ENCODE assay signal across 7 cellular contexts in genomic region chrX:149504226-149504914, GRCh38. TPM values are rescaled to one million over a fixed set of nuclear protein-coding genes. Genes with fewer than 3 reads are reported as not detected.
DNase-seq lines count a peak whose midpoint lies in the region; ATAC-seq and TF ChIP-seq lines count a peak whose summit lies in the region.

No MANE protein-coding gene starts in this region.

- H3K27ac ChIP-seq in upper lobe of right lung, result peak overlapping the region; percentile 92

- H3K4me3 ChIP-seq in endocrine pancreas (ENCODE audit: control insufficient read depth, insufficient read depth, low read length) (peak overlapping the region; percentile 77), upper lobe of right lung (peak overlapping the region; percentile 66)

- POLR2A ChIA-PET in activated CD8-positive, alpha-beta T cell treated with anti-CD3 and anti-CD28 coated beads for 36 hours (lab: Charles Lee), result interaction anchor here (0.6 to 1.4 kb wide), 3 partner anchors 11 to 1194 kb away, joined by 4 to 5 read pairs (median 4); partner anchors contain the start of gene EOLA1

- H3K9me3 Mint-ChIP-seq in activated CD8-positive, alpha-beta T cell treated with anti-CD3 and anti-CD28 coated beads for 36 hours, result no peaks in the 10 kb centered on the region
- H3K9me3 Mint-ChIP-seq in nephron, result peaks cover 10% of the 10 kb centered on the region

- H3K4me3 Mint-ChIP-seq in activated CD8-positive, alpha-beta T cell treated with anti-CD3 and anti-CD28 coated beads for 36 hours, result peak overlapping the region; percentile 92
- peak overlapping the region; percentile 85 to 86 (median 85) for H3K4me3 Mint-ChIP-seq in nephron

- H3K4me1 ChIP-seq in endocrine pancreas (ENCODE audit: control insufficient read depth, insufficient read depth, low read length) (peaks cover 4% of the 10 kb centered on the region), upper lobe of right lung (no peaks in the 10 kb centered on the region)

- H3K9ac ChIP-seq in endocrine pancreas (ENCODE audit: control insufficient read depth, insufficient read depth, low read length), result peak overlapping the region; percentile 68

- CTCF ChIA-PET in activated CD8-positive, alpha-beta T cell treated with anti-CD3 and anti-CD28 coated beads for 36 hours (lab: Charles Lee), result interaction anchor here (0.7 kb wide), 1 partner anchor 35 kb away, joined by 4 read pairs; no protein-coding TSS in a partner anchor

- DNase-seq in NCI-H1694 (lab: John Stamatoyannopoulos, UW) (peak; percentile 67), upper lobe of right lung (peak; percentile 66)
- peak; percentile 80 for DNase-seq in activated CD8-positive, alpha-beta T cell treated with anti-CD3 and anti-CD28 coated beads for 36 hours

- H3K36me3 ChIP-seq in endocrine pancreas (ENCODE audit: control insufficient read depth, insufficient read depth, low read length) (peaks cover 5% of the 10 kb centered on the region), upper lobe of right lung (peaks cover 26% of the 10 kb centered on the region)

- ATAC-seq in GM18498 (IDR thresholded peaks at IDR 0.05; ENCODE audit: unreplicated experiment) (peak; percentile 41), HG02588 (IDR thresholded peaks at IDR 0.05; ENCODE audit: unreplicated experiment) (peak; percentile 32), upper lobe of right lung (peak; percentile 61)
- peak; percentile 76 for ATAC-seq in activated CD8-positive, alpha-beta T cell treated with anti-CD3 and anti-CD28 coated beads for 36 hours

- intact Hi-C loops in activated CD8-positive, alpha-beta T cell treated with anti-CD3 and anti-CD28 coated beads for 36 hours (cut with micrococcal nuclease), result loop anchor here (10.0 kb wide), 1 partner anchor 430 kb away; the partner anchor contains the start of gene EOLA2
- intact Hi-C loops in upper lobe of right lung (cut with DNase I), result no loop called here

- H3K27me3 ChIP-seq in endocrine pancreas (ENCODE audit: control insufficient read depth, insufficient read depth, low read length) (no peaks in the 10 kb centered on the region), upper lobe of right lung (no peaks in the 10 kb centered on the region)

- peak overlapping the region; percentile 96 for H3K27ac Mint-ChIP-seq in activated CD8-positive, alpha-beta T cell treated with anti-CD3 and anti-CD28 coated beads for 36 hours
- H3K27ac Mint-ChIP-seq in nephron, result peak overlapping the region in 2 of 3 experiments; percentile 48 to 83

- H3K9me3 ChIP-seq in endocrine pancreas (ENCODE audit: control insufficient read depth, low read length), result no peaks in the 10 kb centered on the region
- H3K9me3 ChIP-seq in upper lobe of right lung, result no peaks in the 10 kb centered on the region

- peaks cover 37% of the 10 kb centered on the region for H3K4me1 Mint-ChIP-seq in activated CD8-positive, alpha-beta T cell treated with anti-CD3 and anti-CD28 coated beads for 36 hours (ENCODE audit: low read depth)
- peaks cover 7% of the 10 kb centered on the region for H3K4me1 Mint-ChIP-seq in nephron

- TF ChIP-seq CTCF in activated CD8-positive, alpha-beta T cell treated with anti-CD3 and anti-CD28 coated beads for 36 hours (IDR thresholded peaks at IDR 0.05), result peak; percentile 32
- TF ChIP-seq CTCF in nephron (IDR thresholded peaks at IDR 0.05; ENCODE audit: unreplicated experiment in 3 of 3), result no peak
- peak; percentile 23 for TF ChIP-seq CTCF in upper lobe of right lung (IDR thresholded peaks at IDR 0.05)

- H3K36me3 Mint-ChIP-seq in activated CD8-positive, alpha-beta T cell treated with anti-CD3 and anti-CD28 coated beads for 36 hours (ENCODE audit: low read depth), result peaks cover 9% of the 10 kb centered on the region
- H3K36me3 Mint-ChIP-seq in nephron (ENCODE audit: low read depth), result peaks cover 6% of the 10 kb centered on the region

- H3K27me3 Mint-ChIP-seq in activated CD8-positive, alpha-beta T cell treated with anti-CD3 and anti-CD28 coated beads for 36 hours, result no peaks in the 10 kb centered on the region
- H3K27me3 Mint-ChIP-seq in nephron (ENCODE audit: low read depth), result peaks cover 5% of the 10 kb centered on the region

RNA-seq across cellular contexts. Expression of gene IDS, which starts 0.7 kb away (rescaled TPM):
- total RNA-seq in activated CD8-positive, alpha-beta T cell treated with anti-CD3 and anti-CD28 coated beads for 36 hours, result 10 to 100 TPM; 44.8 to 50.6 TPM
- total RNA-seq in upper lobe of right lung, result 113 TPM

RNA-seq across cellular contexts. Expression of gene EOLA1, which starts 36.4 kb away (rescaled TPM):
- 10 to 100 TPM; 60.3 to 60.7 TPM for total RNA-seq in activated CD8-positive, alpha-beta T cell treated with anti-CD3 and anti-CD28 coated beads for 36 hours
- total RNA-seq in upper lobe of right lung, result 15.8 TPM

RNA-seq across cellular contexts. Expression of gene HSFX3, which starts 45.4 kb away (rescaled TPM):
- not detected for total RNA-seq in activated CD8-positive, alpha-beta T cell treated with anti-CD3 and anti-CD28 coated beads for 36 hours
- not detected for total RNA-seq in upper lobe of right lung

Comparison
In these comparisons a context has a peak if more than half of its experiments do, and no peak if none do; other contexts are left out.
1. Peak in every context shown above with its lines: DNase-seq, ATAC-seq, H3K4me3 ChIP-seq and H3K27ac ChIP-seq.
2. CTCF ChIP-seq: peak in activated CD8-positive, alpha-beta T cell treated with anti-CD3 and anti-CD28 coated beads for 36 hours (single experiment) and upper lobe of right lung (single experiment); none in nephron (0 of 3).